1 cellular context compared by ENCODE assay signal in genomic region chr17:81860756-81861568, GRCh38.
A peak's percentile ranks its signal among the peaks of the same experiment; 100 is the strongest.
TF ChIP-seq lines count a peak whose summit lies in the region.

No MANE protein-coding gene starts in this region.

TF ChIP-seq in K562, 482 proteins besides CTCF, POLR2A, EP300 and RAD21 (continued from another document and continues in another):
- TF ChIP-seq FIP1L1 (IDR thresholded peaks at IDR 0.05; ENCODE audit: low read depth, low read length, poor library complexity, severe bottlenecking) (peak; percentile 19), ZNF143 (CRISPR knock-in tag; IDR thresholded peaks at IDR 0.05) (no peak), ARID1B (IDR thresholded peaks at IDR 0.05) (no peak), LEF1 (IDR thresholded peaks at IDR 0.05) (peak; percentile 61; the same call in 1 of the 2 replicates), PHF8 (IDR thresholded peaks at IDR 0.05; ENCODE audit: borderline replicate concordance, low read length) (peak; percentile 80; the same call in 1 of the 2 replicates), ZNF707 (CRISPR knock-in tag; conservative IDR thresholded peaks at IDR 0.05) (no peak), BRD9 (IDR thresholded peaks at IDR 0.05; ENCODE audit: low read depth, partially characterized antibody) (no peak), ZBTB9 (CRISPR knock-in tag; IDR thresholded peaks at IDR 0.05) (peak; percentile 78), SIN3B (IDR thresholded peaks at IDR 0.05; ENCODE audit: low read depth) (peak; percentile 93), NR0B1 (IDR thresholded peaks at IDR 0.05; ENCODE audit: partially characterized antibody) (no peak), ZMIZ1 (IDR thresholded peaks at IDR 0.05; ENCODE audit: low read depth in 2 of 2, low read length in 2 of 2) (no peak), NEUROD1 (IDR thresholded peaks at IDR 0.05; ENCODE audit: borderline replicate concordance, low read depth, low read length, partially characterized antibody) (peak; percentile 99), BCOR (IDR thresholded peaks at IDR 0.05) (no peak), SMARCA5 (IDR thresholded peaks at IDR 0.05) (no peak), ARID4B (CRISPR knock-in tag; IDR thresholded peaks at IDR 0.05) (no peak; the same call in 1 of the 2 replicates), HNRNPUL1 (IDR thresholded peaks at IDR 0.05; ENCODE audit: low read length) (no peak), ZBTB26 (CRISPR knock-in tag; IDR thresholded peaks at IDR 0.05) (peak; percentile 95), ZBTB11 (CRISPR knock-in tag; IDR thresholded peaks at IDR 0.05) (peak in 2 of 3 experiments; percentile 60 to 96; a peak in 4 of 6 replicates), EP400 (IDR thresholded peaks at IDR 0.05) (peak; percentile 99), ZNF75A (CRISPR knock-in tag; IDR thresholded peaks at IDR 0.05) (no peak; the same call in 1 of the 2 replicates), TRIM28 (IDR thresholded peaks at IDR 0.05) (no peak), RFX1 (IDR thresholded peaks at IDR 0.05) (no peak), ZNF740 (CRISPR knock-in tag; IDR thresholded peaks at IDR 0.05) (0 out of 2 replicates have a peak, but pooled peaks have one; percentile 52), ZNF740 (tag; IDR thresholded peaks at IDR 0.05) (no peak), NCOA6 (IDR thresholded peaks at IDR 0.05) (no peak), FOS (IDR thresholded peaks at IDR 0.05; ENCODE audit: extremely low read depth, insufficient read length) (peak; percentile 99), DLX4 (CRISPR knock-in tag; IDR thresholded peaks at IDR 0.05) (no peak), ZNF217 (CRISPR knock-in tag; IDR thresholded peaks at IDR 0.05) (no peak), ESRRA (IDR thresholded peaks at IDR 0.05; ENCODE audit: borderline replicate concordance, low read depth) (peak; percentile 50; the same call in 1 of the 2 replicates), PHB (CRISPR knock-in tag; IDR thresholded peaks at IDR 0.05) (no peak), ZNF830 (CRISPR knock-in tag; IDR thresholded peaks at IDR 0.05) (no peak), ELF1 (tag; IDR thresholded peaks at IDR 0.05) (peak; percentile 90), TCF7 (IDR thresholded peaks at IDR 0.05; ENCODE audit: borderline replicate concordance) (no peak), ZNF408 (CRISPR knock-in tag; IDR thresholded peaks at IDR 0.05; ENCODE audit: low read depth) (peak; percentile 48; the same call in 1 of the 2 replicates), ZNF766 (CRISPR knock-in tag; conservative IDR thresholded peaks at IDR 0.05) (peak; percentile 99), GATA2 (CRISPR knock-in tag; IDR thresholded peaks at IDR 0.05) (no peak), MITF (IDR thresholded peaks at IDR 0.05) (no peak), ZNF175 (CRISPR knock-in tag; IDR thresholded peaks at IDR 0.05; ENCODE audit: low read depth) (peak; percentile 100), ZFP91 (CRISPR knock-in tag; IDR thresholded peaks at IDR 0.05) (no peak), CTBP1 (IDR thresholded peaks at IDR 0.05; ENCODE audit: borderline replicate concordance) (peak; percentile 17; the same call in 1 of the 2 replicates), NCOA4 (IDR thresholded peaks at IDR 0.05; ENCODE audit: partially characterized antibody) (no peak), ZNF384 (IDR thresholded peaks at IDR 0.05; ENCODE audit: low read depth, low read length) (peak; percentile 57), MBD2 (IDR thresholded peaks at IDR 0.05; ENCODE audit: borderline replicate concordance, low read depth) (peak; percentile 100)
